23 cellular contexts compared by ENCODE assay signal in genomic region chr12:125029756-125030358, GRCh38. TPM values are rescaled to one million over a fixed set of nuclear protein-coding genes. Genes with fewer than 3 reads are reported as not detected.
A peak's percentile ranks its signal among the peaks of the same experiment; 100 is the strongest.
DNase-seq lines count a peak whose midpoint lies in the region; ATAC-seq and TF ChIP-seq lines count a peak whose summit lies in the region.
"Had no signal": no experiment of that assay in that cellular context is flagged by ENCODE, and none has a peak within 500 bp of the region (broad histone marks: within the 10 kb centered on the region; RNA-seq: fewer than 3 reads in every experiment).

No MANE protein-coding gene starts in this region.

- H3K4me3 ChIP-seq in fibroblast of mammary gland (ENCODE audit: control insufficient read depth, low read depth, low read length) (no peak overlapping the region), dorsolateral prefrontal cortex (no peak overlapping the region)
- H3K4me3 ChIP-seq: lung, stomach had no signal

- H3K27ac Mint-ChIP-seq in stimulated activated memory B cell treated with anti-CD40 and anti-IgM and Interleukin-4, amounts not matched to agents 10 μg/mL and 1 μg/mL and 100 μg/mL, for 72 hours, result no peak overlapping the region
- H3K27ac Mint-ChIP-seq: activated CD8-positive, alpha-beta T cell treated with anti-CD3 and anti-CD28 coated beads, Interleukin-2, amount 10 ng/mL, durations not matched to agents 7 days and 5 days; activated naive CD4-positive, alpha-beta T cell treated with anti-CD3 and anti-CD28 coated beads, Interleukin-2, amount 50 U/mL, for 24 hours; activated T-cell treated with anti-CD3 and anti-CD28 coated beads, Interleukin-2, amount 50 U/mL, for 24 hours; IgD-negative memory B cell; T-helper 1 cell treated with Interleukin-12 subunit alpha and Interleukin-12 subunit beta and Interleukin-4 antibody, amounts not matched to agents 30 μg/mL and 1 μg/mL, for 36 hours; WTC11 had no signal

- peaks cover 10% of the 10 kb centered on the region for H3K36me3 Mint-ChIP-seq in stimulated activated memory B cell treated with anti-CD40 and anti-IgM and Interleukin-4, amounts not matched to agents 10 μg/mL and 1 μg/mL and 100 μg/mL, for 72 hours

- H3K4me3 Mint-ChIP-seq in stimulated activated memory B cell treated with anti-CD40 and anti-IgM and Interleukin-4, amounts not matched to agents 10 μg/mL and 1 μg/mL and 100 μg/mL, for 72 hours, result no peak overlapping the region
- H3K4me3 Mint-ChIP-seq: activated CD8-positive, alpha-beta T cell treated with anti-CD3 and anti-CD28 coated beads, Interleukin-2, amount 10 ng/mL, durations not matched to agents 7 days and 5 days; activated naive CD4-positive, alpha-beta T cell treated with anti-CD3 and anti-CD28 coated beads, Interleukin-2, amount 50 U/mL, for 24 hours; activated T-cell treated with anti-CD3 and anti-CD28 coated beads, Interleukin-2, amount 50 U/mL, for 24 hours; H9; IgD-negative memory B cell; naive B cell; T-helper 1 cell treated with Interleukin-12 subunit alpha and Interleukin-12 subunit beta and Interleukin-4 antibody, amounts not matched to agents 30 μg/mL and 1 μg/mL, for 36 hours; WTC11 had no signal

- no peaks in the 10 kb centered on the region for H3K27me3 Mint-ChIP-seq in stimulated activated memory B cell treated with anti-CD40 and anti-IgM and Interleukin-4, amounts not matched to agents 10 μg/mL and 1 μg/mL and 100 μg/mL, for 72 hours
- H3K27me3 Mint-ChIP-seq: activated naive CD4-positive, alpha-beta T cell treated with anti-CD3 and anti-CD28 coated beads, Interleukin-2, amount 50 U/mL, for 24 hours; activated T-cell treated with anti-CD3 and anti-CD28 coated beads, Interleukin-2, amount 50 U/mL, for 24 hours; IgD-negative memory B cell; naive B cell had no signal

- DNase-seq in NCI-H69 (lab: John Stamatoyannopoulos, UW) (peak; percentile 15), fibroblast of mammary gland (ENCODE audit: low read depth) (peak; percentile 4), dorsolateral prefrontal cortex (no peak)
- DNase-seq in activated T-cell treated with anti-CD3 and anti-CD28 coated beads, Interleukin-2, amount 50 U/mL, for 48 hours, result no peak
- DNase-seq: activated CD8-positive, alpha-beta T cell treated with anti-CD3 and anti-CD28 coated beads, Interleukin-2, amount 10 ng/mL, durations not matched to agents 7 days and 5 days; activated T-cell treated with anti-CD3 and anti-CD28 coated beads, Interleukin-2, amount 50 U/mL, for 24 hours; Caco-2; H9; MM.1S; naive B cell; NCI-H187 treated with DMSO at 0.1 percent for 48 hours; NCI-H510A treated with DMSO at 0.1 percent for 48 hours; SHP77; stomach; trophoblast cell had no signal

- ATAC-seq in GM19351 (IDR thresholded peaks at IDR 0.05; ENCODE audit: unreplicated experiment) (peak; percentile 44), GM21529 (IDR thresholded peaks at IDR 0.05; ENCODE audit: unreplicated experiment) (no peak)
- ATAC-seq in stimulated activated memory B cell treated with anti-CD40 and anti-IgM and Interleukin-4, amounts not matched to agents 10 μg/mL and 1 μg/mL and 100 μg/mL, for 72 hours, result peak; percentile 59
- ATAC-seq: activated CD8-positive, alpha-beta T cell treated with anti-CD3 and anti-CD28 coated beads, Interleukin-2, amount 10 ng/mL, durations not matched to agents 7 days and 5 days; WTC11 had no signal

- H3K27ac ChIP-seq in dorsolateral prefrontal cortex, result no peak overlapping the region
- H3K27ac ChIP-seq: stomach had no signal

- H3K4me1 Mint-ChIP-seq in stimulated activated memory B cell treated with anti-CD40 and anti-IgM and Interleukin-4, amounts not matched to agents 10 μg/mL and 1 μg/mL and 100 μg/mL, for 72 hours, result peaks cover 7% of the 10 kb centered on the region
- H3K4me1 Mint-ChIP-seq: activated naive CD4-positive, alpha-beta T cell treated with anti-CD3 and anti-CD28 coated beads, Interleukin-2, amount 50 U/mL, for 24 hours had no signal

- TF ChIP-seq CTCF in fibroblast of mammary gland (conservative IDR thresholded peaks at IDR 0.05; ENCODE audit: control insufficient read depth, insufficient read depth, low read depth, low read length), result no peak
- TF ChIP-seq CTCF in dorsolateral prefrontal cortex (IDR thresholded peaks at IDR 0.05 in 54 of 56, conservative IDR thresholded peaks at IDR 0.05 in 2 of 56; ENCODE audit: low read depth in 1 of 56, partially characterized antibody in 56 of 56), result no peak

- no peaks in the 10 kb centered on the region for H3K9me3 Mint-ChIP-seq in stimulated activated memory B cell treated with anti-CD40 and anti-IgM and Interleukin-4, amounts not matched to agents 10 μg/mL and 1 μg/mL and 100 μg/mL, for 72 hours
- H3K9me3 Mint-ChIP-seq: activated naive CD4-positive, alpha-beta T cell treated with anti-CD3 and anti-CD28 coated beads, Interleukin-2, amount 50 U/mL, for 24 hours; IgD-negative memory B cell had no signal

- no peaks in the 10 kb centered on the region for H3K27me3 ChIP-seq in dorsolateral prefrontal cortex
- H3K27me3 ChIP-seq: stomach had no signal

- intact Hi-C loops in dorsolateral prefrontal cortex (cut with DNase I), result no loop called here

RNA-seq across cellular contexts. Expression of gene AACS, which starts 35.4 kb away (rescaled TPM):
- 100 to 1,000 TPM in 10 of 120 experiments, 10 to 100 TPM in 110; 33.4 to 125 (median 80.9) TPM for total RNA-seq in dorsolateral prefrontal cortex

RNA-seq across cellular contexts. Expression of gene BRI3BP, which starts 36.4 kb away (rescaled TPM):
- total RNA-seq in dorsolateral prefrontal cortex, result 10 to 100 TPM; 19.5 to 37.7 (median 28.0) TPM

RNA-seq across cellular contexts. Expression of gene DHX37, which starts 40.9 kb away (rescaled TPM):
- 10 to 100 TPM; 11.3 to 26.5 (median 16.9) TPM for total RNA-seq in dorsolateral prefrontal cortex

Comparison
In these comparisons a context has a peak if more than half of its experiments do, and no peak if none do; other contexts are left out.
1. DNase-seq: peak in NCI-H69 (single experiment) and fibroblast of mammary gland (single experiment); none in dorsolateral prefrontal cortex (0 of 10) and activated T-cell treated with anti-CD3 and anti-CD28 coated beads, Interleukin-2, amount 50 U/mL, for 48 hours (0 of 2).